Comparison of ENCODE assay signal across 21 cellular contexts in genomic region chr13:113447596-113447995, GRCh38.
"Had no signal": no experiment of that assay in that cellular context is flagged by ENCODE, and none has a peak within 500 bp of the region (broad histone marks: within the 10 kb centered on the region; RNA-seq: fewer than 3 reads in every experiment).

No MANE protein-coding gene starts in this region.

- H3K9me3 Mint-ChIP-seq: activated B cell treated with CpG ODN at 0.5 μM for 24 hours; activated naive CD4-positive, alpha-beta T cell treated with anti-CD3 and anti-CD28 coated beads, Interleukin-2, amount 50 U/mL, for 24 hours; central memory CD8-positive, alpha-beta T cell had no signal

- H3K27me3 ChIP-seq: tibial artery, uterus had no signal

- H3K36me3 ChIP-seq: uterus had no signal

- H3K4me1 Mint-ChIP-seq: activated naive CD4-positive, alpha-beta T cell treated with anti-CD3 and anti-CD28 coated beads, Interleukin-2, amount 50 U/mL, for 24 hours; central memory CD8-positive, alpha-beta T cell; neural crest cell had no signal

- ATAC-seq: activated CD8-positive, alpha-beta T cell treated with anti-CD3 and anti-CD28 coated beads for 36 hours; stimulated activated naive B cell treated with anti-CD40 and anti-IgM and Interleukin-4, amounts not matched to agents 10 μg/mL and 1 μg/mL and 100 μg/mL, for 72 hours had no signal

- H3K4me3 Mint-ChIP-seq: activated B cell treated with CpG ODN at 0.5 μM for 24 hours; activated CD8-positive, alpha-beta T cell treated with anti-CD3 and anti-CD28 coated beads for 36 hours; activated naive CD4-positive, alpha-beta T cell treated with anti-CD3 and anti-CD28 coated beads, Interleukin-2, amount 50 U/mL, for 24 hours; central memory CD8-positive, alpha-beta T cell; neural crest cell; stimulated activated naive B cell treated with anti-CD40 and anti-IgM and Interleukin-4, amounts not matched to agents 10 μg/mL and 1 μg/mL and 100 μg/mL, for 72 hours had no signal

- H3K4me1 ChIP-seq: tibial artery, uterus had no signal

- H3K27ac ChIP-seq: coronary artery, skin epidermis, tibial artery, uterus had no signal

- DNase-seq: activated B cell treated with CpG ODN at 0.5 μM for 24 hours; activated CD4-positive, alpha-beta T cell treated with anti-CD3 and anti-CD28 coated beads for 48 hours; activated CD8-positive, alpha-beta T cell treated with anti-CD3 and anti-CD28 coated beads for 36 hours; activated effector memory CD4-positive, alpha-beta T cell treated with anti-CD3 and anti-CD28 coated beads, Interleukin-2, amount 50 U/mL, for 16 hours; activated T-cell treated with anti-CD3 and anti-CD28 coated beads, Interleukin-2, amount 50 U/mL, for 48 hours; amniotic stem cell; effector CD4-positive, alpha-beta T cell; foreskin fibroblast; midbrain; stimulated activated CD4-positive, alpha-beta T cell treated with anti-CD3 and anti-CD28 coated beads, Interleukin-15, amount 100 ng/mL, for 24 hours; stimulated activated CD4-positive, alpha-beta T cell treated with anti-CD3 and anti-CD28 coated beads, Interleukin-4, amount 100 ng/mL, for 1 hour; stimulated activated naive B cell treated with anti-CD40 and anti-IgM and Interleukin-4, amounts not matched to agents 10 μg/mL and 1 μg/mL and 100 μg/mL, for 72 hours; T-helper 2 cell; uterus had no signal

- H3K9me3 ChIP-seq: tibial artery, uterus had no signal

- H3K27me3 Mint-ChIP-seq: activated B cell treated with CpG ODN at 0.5 μM for 24 hours; activated CD8-positive, alpha-beta T cell treated with anti-CD3 and anti-CD28 coated beads for 36 hours; activated naive CD4-positive, alpha-beta T cell treated with anti-CD3 and anti-CD28 coated beads, Interleukin-2, amount 50 U/mL, for 24 hours; central memory CD8-positive, alpha-beta T cell; stimulated activated naive B cell treated with anti-CD40 and anti-IgM and Interleukin-4, amounts not matched to agents 10 μg/mL and 1 μg/mL and 100 μg/mL, for 72 hours had no signal

- H3K4me3 ChIP-seq: coronary artery, lung, skin epidermis, tibial artery, uterus had no signal

- H3K27ac Mint-ChIP-seq: activated B cell treated with CpG ODN at 0.5 μM for 24 hours; activated CD8-positive, alpha-beta T cell treated with anti-CD3 and anti-CD28 coated beads for 36 hours; activated naive CD4-positive, alpha-beta T cell treated with anti-CD3 and anti-CD28 coated beads, Interleukin-2, amount 50 U/mL, for 24 hours; stimulated activated naive B cell treated with anti-CD40 and anti-IgM and Interleukin-4, amounts not matched to agents 10 μg/mL and 1 μg/mL and 100 μg/mL, for 72 hours had no signal
